ENCODE assay signal across 8 cellular contexts in the genomic region with DNA sequence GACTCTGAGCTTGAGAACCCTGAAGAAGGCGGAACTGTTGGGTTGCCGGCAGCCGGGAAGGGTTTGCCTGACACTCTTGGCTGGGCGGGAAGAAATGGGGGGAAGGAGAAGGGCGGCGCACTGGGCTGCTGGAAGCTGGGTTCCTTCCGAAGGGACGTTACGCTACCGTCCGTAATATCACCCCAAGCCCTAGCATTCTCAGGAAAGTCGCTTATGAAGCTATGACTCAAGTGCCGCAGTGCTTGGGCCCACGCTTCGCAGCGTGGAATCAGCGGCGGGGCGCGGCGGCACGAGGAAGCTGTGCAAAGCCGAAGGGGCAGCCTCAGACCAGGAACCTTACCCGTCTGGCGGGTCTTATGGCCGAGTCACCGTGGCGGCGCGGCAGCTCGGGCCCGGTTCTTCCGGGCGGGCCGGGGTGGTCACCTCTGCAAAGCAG. TPM values are rescaled to one million over a fixed set of nuclear protein-coding genes. Genes with fewer than 3 reads are reported as not detected.
A peak's percentile ranks its signal among the peaks of the same experiment; 100 is the strongest.
DNase-seq lines count a peak whose midpoint lies in the region; ATAC-seq and TF ChIP-seq lines count a peak whose summit lies in the region.

No MANE protein-coding gene starts in this region.

- H3K4me1 Mint-ChIP-seq in nephron progenitor cell = peaks cover 7% of the 10 kb centered on the region
- H3K4me1 Mint-ChIP-seq in stimulated activated naive CD8-positive, alpha-beta T cell treated with anti-CD3 and anti-CD28 coated beads, Interleukin-15, amount 100 ng/mL, for 72 hours = peaks cover 17% of the 10 kb centered on the region

- H3K4me1 ChIP-seq in BE2C = no peaks in the 10 kb centered on the region

- peak; percentile 44 for DNase-seq in BE2C
- peak; percentile 83 for DNase-seq in NCI-H2171 (lab: John Stamatoyannopoulos, UW)
- DNase-seq in activated T-helper 1 cell treated with Interleukin-2 at 50 U/mL for 16 hours (ENCODE audit: low read depth) = peak; percentile 14
- DNase-seq in fibroblast of mammary gland (ENCODE audit: low read depth) = peak; percentile 86
- peak; percentile 26 for DNase-seq in nephron progenitor cell
- DNase-seq in stimulated activated naive CD8-positive, alpha-beta T cell treated with anti-CD3 and anti-CD28 coated beads, Interleukin-15, amount 100 ng/mL, for 72 hours = peak; percentile 70 to 76

- peak overlapping the region; percentile 75 for H3K4me3 Mint-ChIP-seq in nephron progenitor cell
- peak overlapping the region; percentile 78 to 85 for H3K4me3 Mint-ChIP-seq in stimulated activated naive CD8-positive, alpha-beta T cell treated with anti-CD3 and anti-CD28 coated beads, Interleukin-15, amount 100 ng/mL, for 72 hours

- H3K4me3 ChIP-seq in BE2C (ENCODE audit: low read depth, low read length) (peak overlapping the region; percentile 55), fibroblast of mammary gland (ENCODE audit: control insufficient read depth, low read depth, low read length) (peak overlapping the region; percentile 60)

- H3K36me3 Mint-ChIP-seq in nephron progenitor cell (ENCODE audit: low read depth) = no peaks in the 10 kb centered on the region

- H3K9me3 ChIP-seq in BE2C = no peaks in the 10 kb centered on the region; the same call in 1 of the 2 replicates

- no peaks in the 10 kb centered on the region for H3K27me3 ChIP-seq in BE2C

- no peak overlapping the region for H3K27ac Mint-ChIP-seq in nephron progenitor cell
- H3K27ac Mint-ChIP-seq in stimulated activated naive CD8-positive, alpha-beta T cell treated with anti-CD3 and anti-CD28 coated beads, Interleukin-15, amount 100 ng/mL, for 72 hours = peak overlapping the region; percentile 77 to 83

- H3K36me3 ChIP-seq in BE2C = no peaks in the 10 kb centered on the region

- peaks cover 23% of the 10 kb centered on the region for H3K27me3 Mint-ChIP-seq in nephron progenitor cell (ENCODE audit: low read depth, poor library complexity)
- H3K27me3 Mint-ChIP-seq in stimulated activated naive CD8-positive, alpha-beta T cell treated with anti-CD3 and anti-CD28 coated beads, Interleukin-15, amount 100 ng/mL, for 72 hours = peaks cover 26% of the 10 kb centered on the region

- ATAC-seq in GM19463 (IDR thresholded peaks at IDR 0.05; ENCODE audit: unreplicated experiment) = peak; percentile 71
- ATAC-seq in stimulated activated naive CD8-positive, alpha-beta T cell treated with anti-CD3 and anti-CD28 coated beads, Interleukin-15, amount 100 ng/mL, for 72 hours = peak; percentile 90
- no peak for ATAC-seq in HG03439 (IDR thresholded peaks at IDR 0.05; ENCODE audit: unreplicated experiment)

- no peak for TF ChIP-seq CTCF in BE2C (IDR thresholded peaks at IDR 0.05; ENCODE audit: low read depth, low read length)
- no peak for TF ChIP-seq CTCF in fibroblast of mammary gland (conservative IDR thresholded peaks at IDR 0.05; ENCODE audit: control insufficient read depth, insufficient read depth, low read depth, low read length)
- no peak for TF ChIP-seq CTCF in nephron progenitor cell (IDR thresholded peaks at IDR 0.05)

- peaks cover 3% of the 10 kb centered on the region for H3K9me3 Mint-ChIP-seq in nephron progenitor cell
- H3K9me3 Mint-ChIP-seq in stimulated activated naive CD8-positive, alpha-beta T cell treated with anti-CD3 and anti-CD28 coated beads, Interleukin-15, amount 100 ng/mL, for 72 hours = peaks cover 4 to 12% of the 10 kb centered on the region in 2 donors

RNA-seq across cellular contexts. Expression of a gene that starts 50.2 kb away (rescaled TPM):
- 0.45 TPM for polyA plus RNA-seq in BE2C (2012; ENCODE audit: insufficient read depth, insufficient read length, low read depth)

RNA-seq across cellular contexts. Expression of a gene that starts 51.3 kb away (rescaled TPM):
- polyA plus RNA-seq in BE2C (2012; ENCODE audit: insufficient read depth, insufficient read length, low read depth) = not detected

Comparison
In these comparisons a context has a peak if more than half of its experiments do, and no peak if none do; other contexts are left out.
1. DNase-seq: peak in every context shown above with its lines; median percentile 86 in fibroblast of mammary gland; 83 in NCI-H2171; 73 in stimulated activated naive CD8-positive, alpha-beta T cell treated with anti-CD3 and anti-CD28 coated beads, Interleukin-15, amount 100 ng/mL, for 72 hours; 44 in BE2C; 26 in nephron progenitor cell; 14 in activated T-helper 1 cell treated with Interleukin-2 at 50 U/mL for 16 hours.